14 cellular contexts compared by ENCODE assay signal in the genomic region with DNA sequence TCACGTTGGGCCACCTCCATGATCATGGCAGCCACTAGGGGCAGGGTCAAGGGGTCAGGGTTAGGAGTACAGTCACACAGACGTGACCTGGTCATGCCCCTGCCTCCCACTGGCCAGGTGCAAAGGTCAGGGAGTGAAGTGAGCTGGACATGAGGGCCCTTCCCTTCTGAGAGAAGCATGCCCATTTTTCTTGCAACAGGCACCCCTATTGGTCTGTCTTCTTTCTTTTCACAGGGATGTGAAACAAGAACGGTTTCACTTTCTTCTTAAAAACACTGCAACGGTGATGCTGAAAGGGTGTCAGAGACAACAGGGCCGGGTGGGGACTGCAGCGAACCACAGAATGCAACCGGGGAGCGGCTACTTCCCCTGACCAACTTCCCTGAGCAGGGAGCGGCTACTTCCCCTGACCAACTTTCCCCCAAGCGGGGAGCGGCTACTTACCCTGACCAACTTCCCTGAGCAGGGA. TPM values are rescaled to one million over a fixed set of nuclear protein-coding genes. Genes with fewer than 3 reads are reported as not detected.
DNase-seq lines count a peak whose midpoint lies in the region; ATAC-seq, FAIRE-seq and TF ChIP-seq lines count a peak whose summit lies in the region.
"Had no signal": no experiment of that assay in that cellular context is flagged by ENCODE, and none has a peak within 500 bp of the region (broad histone marks: within the 10 kb centered on the region; RNA-seq: fewer than 3 reads in every experiment).

No MANE protein-coding gene starts in this region.

- in situ Hi-C loops in K562 (cut with MboI) (no loop called here), HepG2 (cut with HindIII; ENCODE audit: extremely low pct_ligation_motif_present, low pct_unique_long_range_greater_than_20kb) (loop anchor here (10.0 kb wide), 1 partner anchor 61 kb away; no protein-coding TSS in a partner anchor)

- H3K9me3 ChIP-seq in K562 (replicated peaks; ENCODE audit: control insufficient read depth, insufficient read depth, low read depth, low read length) (no peaks in the 10 kb centered on the region), HepG2 (ENCODE audit: low read length) (no peaks in the 10 kb centered on the region), stomach smooth muscle (ENCODE audit: control insufficient read depth in 2 of 2, low read length in 2 of 2) (no peaks in the 10 kb centered on the region)
- H3K9me3 ChIP-seq: SJSA1 had no signal

- DNase-seq in GM19239 (ENCODE audit: insufficient read length, low spot score): no peak
- peak in 1 of 4 experiments; percentile 11 for DNase-seq in K562 (ENCODE audit: extremely low read depth in 1 of 4, low spot score in 3 of 4)
- DNase-seq in HepG2 (ENCODE audit: low spot score): peak; percentile 53
- no peak for DNase-seq in GM12892 (ENCODE audit: insufficient read length)
- DNase-seq: activated B cell treated with CpG ODN at 0.5 μM for 24 hours; activated T-cell treated with anti-CD3 and anti-CD28 coated beads, Interleukin-2, amount 50 U/mL, for 48 hours; C1 segment of cervical spinal cord; NCI-H526 had no signal

- H3K4me1 ChIP-seq in K562 (replicated peaks in 1 of 2; ENCODE audit: control insufficient read depth in 2 of 2, insufficient read depth in 2 of 2, low read length in 2 of 2): no peaks in the 10 kb centered on the region; a peak in 2 of 5 replicates
- H3K4me1 ChIP-seq in HepG2 (ENCODE audit: insufficient read depth, low read length): peaks cover 24% of the 10 kb centered on the region
- H3K4me1 ChIP-seq in stomach smooth muscle (ENCODE audit: control insufficient read depth, insufficient read depth, low read length): peaks cover 3% of the 10 kb centered on the region
- H3K4me1 ChIP-seq: SJSA1 had no signal

- FAIRE-seq in GM19239 (lab: Jason Lieb, UNC) (peak; percentile 21), K562 (lab: Jason Lieb, UNC) (no peak), HepG2 (lab: Jason Lieb, UNC) (peak; percentile 23), GM12892 (lab: Jason Lieb, UNC) (no peak)

- WGBS in K562 (ENCODE audit: insufficient coverage, low coverage, missing lambda C conversion rate): 23% methylated on average over 6 of the region's 11 CpGs
- WGBS in HepG2 (ENCODE audit: low lambda C conversion rate): 78% methylated on average over 8 of the region's 11 CpGs

- H3K27me3 ChIP-seq in K562 (ENCODE audit: control insufficient read depth in 2 of 2, insufficient read depth in 2 of 2, low read length in 2 of 2) (peaks cover 6 to 36% of the 10 kb centered on the region in 2 experiments; a peak in 4 of 5 replicates), HepG2 (ENCODE audit: control insufficient read depth in 1 of 2, insufficient read depth in 2 of 2, low read length in 2 of 2) (no peaks in the 10 kb centered on the region), stomach smooth muscle (ENCODE audit: control insufficient read depth in 1 of 2, insufficient read depth in 2 of 2, low read length in 2 of 2) (no peaks in the 10 kb centered on the region)
- H3K27me3 ChIP-seq: SJSA1 had no signal

- H3K9me1 ChIP-seq in K562 (ENCODE audit: control insufficient read depth, insufficient read depth, low read length): no peaks in the 10 kb centered on the region

- no peak overlapping the region for H3K27ac ChIP-seq in K562 (ENCODE audit: extremely low read depth, low read depth, low read length)
- no peak overlapping the region for H3K27ac ChIP-seq in HepG2 (ENCODE audit: extremely low read length, insufficient read depth, low read length)
- H3K27ac ChIP-seq in stomach smooth muscle (ENCODE audit: low read length): peak overlapping the region; percentile 55
- H3K27ac ChIP-seq: epithelial cell of prostate, SJSA1 had no signal

- H3K79me2 ChIP-seq in K562 (ENCODE audit: control insufficient read depth, insufficient read depth, low read length) (no peaks in the 10 kb centered on the region), HepG2 (ENCODE audit: insufficient read depth, low read length) (no peaks in the 10 kb centered on the region)

- POLR2A ChIA-PET in K562 (lab: Yijun Ruan, JAX) (no interaction called here), HepG2 (lab: Yijun Ruan, JAX) (no interaction called here)

- no peak for TF ChIP-seq EP300 in K562 (IDR thresholded peaks at IDR 0.05; ENCODE audit: low read length)
- peak in 1 of 2 experiments; percentile 61; a peak in 2 of 4 replicates for TF ChIP-seq EP300 in HepG2 (IDR thresholded peaks at IDR 0.05; ENCODE audit: low read depth in 2 of 2, low read length in 2 of 2)
- TF ChIP-seq EP300 in HepG2 (CRISPR knock-in tag; IDR thresholded peaks at IDR 0.05; ENCODE audit: borderline replicate concordance): no peak

- H3K9ac ChIP-seq in K562 (ENCODE audit: insufficient read depth in 1 of 2, low read depth in 2 of 2, low read length in 2 of 2) (no peak overlapping the region), HepG2 (ENCODE audit: insufficient read depth, low read depth, low read length) (no peak overlapping the region), stomach smooth muscle (ENCODE audit: low read length in 2 of 2) (no peak overlapping the region)

- TF ChIP-seq POLR2A in K562 (conservative IDR thresholded peaks at IDR 0.05) (no peak), HepG2 (IDR thresholded peaks at IDR 0.05; ENCODE audit: insufficient read depth in 1 of 2, low read depth in 2 of 2, low read length in 2 of 2) (no peak), GM12892 (IDR thresholded peaks at IDR 0.05; ENCODE audit: low read depth, low read length) (no peak)

- ATAC-seq in K562: peak; percentile 27; the same call in 1 of the 3 replicates
- peak; percentile 77 for ATAC-seq in HepG2
- no peak for ATAC-seq in HG03457 (IDR thresholded peaks at IDR 0.05; ENCODE audit: unreplicated experiment)
- no peak for ATAC-seq in HG03135 (IDR thresholded peaks at IDR 0.05; ENCODE audit: unreplicated experiment)
- ATAC-seq in HG03521 (IDR thresholded peaks at IDR 0.05; ENCODE audit: unreplicated experiment): no peak

- H3K4me2 ChIP-seq in K562 (ENCODE audit: insufficient read depth, low read length) (no peak overlapping the region), HepG2 (ENCODE audit: low read depth, low read length) (no peak overlapping the region)

- TF ChIP-seq CTCF in K562 (IDR thresholded peaks at IDR 0.05 in 2 of 3, conservative IDR thresholded peaks at IDR 0.05 in 1 of 3; ENCODE audit: insufficient read depth in 2 of 3, low read depth in 1 of 3, low read length in 3 of 3): no peak
- peak; percentile 30; the same call in 1 of the 2 replicates for TF ChIP-seq CTCF in HepG2 (CRISPR knock-in tag; IDR thresholded peaks at IDR 0.05)

- CTCF ChIA-PET in K562 (lab: Yijun Ruan, JAX; ENCODE audit: low intra/inter-chr PET ratio): no interaction called here
- CTCF ChIA-PET in HepG2 (lab: Yijun Ruan, JAX; ENCODE audit: low intra/inter-chr PET ratio, low total read pairs): interaction anchor here (1.3 kb wide), 1 partner anchor 76 kb away, joined by 4 read pairs; no protein-coding TSS in a partner anchor

- H2AFZ ChIP-seq in K562 (ENCODE audit: low read depth, low read length): no peak overlapping the region
- no peak overlapping the region for H2AFZ ChIP-seq in HepG2 (ENCODE audit: low read length)

- TF ChIP-seq RAD21 in K562 (CRISPR knock-in tag; conservative IDR thresholded peaks at IDR 0.05 in 1 of 2, IDR thresholded peaks at IDR 0.05 in 1 of 2) (no peak), HepG2 (CRISPR knock-in tag; IDR thresholded peaks at IDR 0.05) (no peak)

- no peaks in the 10 kb centered on the region for H3K36me3 ChIP-seq in K562 (ENCODE audit: control insufficient read depth, insufficient read depth, low read length)
- no peaks in the 10 kb centered on the region; a peak in 1 of 5 replicates for H3K36me3 ChIP-seq in HepG2 (replicated peaks in 1 of 2; ENCODE audit: control insufficient read depth in 1 of 2, insufficient read depth in 2 of 2, low read length in 2 of 2)
- H3K36me3 ChIP-seq in stomach smooth muscle (ENCODE audit: control insufficient read depth in 2 of 2, insufficient read depth in 2 of 2, low read length in 2 of 2): no peaks in the 10 kb centered on the region
- H3K36me3 ChIP-seq: SJSA1 had no signal

- H4K20me1 ChIP-seq in K562 (replicated peaks; ENCODE audit: control insufficient read depth, insufficient read depth, low read length) (no peaks in the 10 kb centered on the region), HepG2 (ENCODE audit: insufficient read depth, low read length) (peaks cover 2% of the 10 kb centered on the region; the same call in 1 of the 2 replicates)

- intact Hi-C loops in K562 (cut with micrococcal nuclease) (no loop called here), HepG2 (cut with micrococcal nuclease; ENCODE audit: unreplicated experiment) (no loop called here)

- BruUV-seq in K562 (replicated peaks; lab: Mats Ljungman, UMichigan) (no TSS peak), HepG2 (replicated peaks; lab: Mats Ljungman, UMichigan) (no TSS peak)

- no peak overlapping the region for H3K4me3 ChIP-seq in K562
- no peak overlapping the region for H3K4me3 ChIP-seq in HepG2 (replicated peaks in 1 of 3; ENCODE audit: insufficient read depth in 1 of 3, low read depth in 2 of 3, low read length in 3 of 3)
- peak overlapping the region in 1 of 2 donors; percentile 15 for H3K4me3 ChIP-seq in stomach smooth muscle (ENCODE audit: low read length in 2 of 2)
- H3K4me3 ChIP-seq: SJSA1 had no signal

RNA-seq across cellular contexts. Expression of gene DOC2B, which starts 52.1 kb away (rescaled TPM):
- total RNA-seq in K562 (2011; cell fraction: chromatin; rRNA removed; ENCODE audit: low replicate concordance): not detected in 2 replicates
- total RNA-seq in K562 (2011; cell fraction: nucleolus; rRNA removed): not detected in 2 replicates
- total RNA-seq in K562 (2011; cell fraction: nucleoplasm; rRNA removed): not detected in 2 replicates
- total RNA-seq in K562 (2014; rRNA removed): not detected in 2 replicates
- total RNA-seq in K562 (2014; rRNA removed; fragmentation: Illumina TruSeq; extraction: Trizol): not detected in 2 replicates
- total RNA-seq in K562 (2015; rRNA removed; fragmentation: Illumina TruSeq; extraction: Trizol): not detected in 2 replicates
- 0.02 TPM in 1 of 2 replicates, not detected in the other for total RNA-seq in K562 (2021)
- polyA plus RNA-seq in K562 (2011; rRNA removed): not detected in 2 replicates
- polyA plus RNA-seq in K562 (2011; cell fraction: cytosol; rRNA removed): 0.01 TPM in 1 of 2 replicates, not detected in the other
- not detected in 2 replicates for polyA plus RNA-seq in K562 (2011; cell fraction: nucleus; rRNA removed)
- polyA plus RNA-seq in K562 (2012): 0.01 TPM in 1 of 2 replicates, not detected in the other
- not detected in 2 replicates for polyA plus RNA-seq in K562 (2014; fragmentation: Illumina TruSeq; extraction: Trizol)
- polyA plus RNA-seq in K562 (2014; fragmentation: Nextera tagmentation; extraction: Ambion mirVana): not detected
- not detected in 2 replicates for polyA plus RNA-seq in K562 (2014; rRNA removed)
- polyA minus RNA-seq in K562 (2011; rRNA and poly(A)+ RNA removed): not detected in 2 replicates
- not detected in 2 replicates for polyA minus RNA-seq in K562 (2011; cell fraction: cytosol; rRNA and poly(A)+ RNA removed)
- polyA minus RNA-seq in K562 (2011; cell fraction: nucleus; rRNA and poly(A)+ RNA removed): not detected in 2 replicates
- 0.22 TPM in 1 of 2 replicates, not detected in the other for total RNA-seq in HepG2 (2016; rRNA removed; fragmentation: Illumina TruSeq; extraction: Trizol)
- 0.09 and 0.30 TPM in 2 replicates for total RNA-seq in HepG2 (2016; cell fraction: cytosol; rRNA removed; fragmentation: Illumina TruSeq; extraction: Trizol; ENCODE audit: low read depth)
- total RNA-seq in HepG2 (2016; cell fraction: insoluble cytoplasmic fraction; rRNA removed; fragmentation: Illumina TruSeq; extraction: Trizol): 0.04 TPM in 1 of 2 replicates, not detected in the other
- total RNA-seq in HepG2 (2016; cell fraction: membrane; rRNA removed; fragmentation: Illumina TruSeq; extraction: Trizol): 0.06 and 0.38 TPM in 2 replicates
- 0.06 TPM in 1 of 2 replicates, not detected in the other for total RNA-seq in HepG2 (2016; cell fraction: nucleus; rRNA removed; fragmentation: Illumina TruSeq; extraction: Trizol)
- polyA plus RNA-seq in HepG2 (2011; rRNA removed): 0.09 and 0.77 TPM in 2 replicates
- polyA plus RNA-seq in HepG2 (2011; cell fraction: cytosol; rRNA removed): 0.21 and 0.25 TPM in 2 replicates
- polyA plus RNA-seq in HepG2 (2011; cell fraction: nucleus; rRNA removed): 0.31 and 0.33 TPM in 2 replicates
- 0.05 and 0.23 TPM in 2 replicates for polyA plus RNA-seq in HepG2 (2012)
- polyA plus RNA-seq in HepG2 (2016; cell fraction: cytosol; fragmentation: Illumina TruSeq; extraction: Trizol; ENCODE audit: low read depth): 0.08 and 0.34 TPM in 2 replicates
- not detected in 2 replicates for polyA plus RNA-seq in HepG2 (2016; cell fraction: insoluble cytoplasmic fraction; fragmentation: Illumina TruSeq; extraction: Trizol; ENCODE audit: low read depth)
- polyA plus RNA-seq in HepG2 (2016; cell fraction: membrane; fragmentation: Illumina TruSeq; extraction: Trizol; ENCODE audit: low read depth): 0.33 TPM in 1 of 2 replicates, not detected in the other
- 0.22 and 0.36 TPM in 2 replicates for polyA plus RNA-seq in HepG2 (2016; cell fraction: nucleus; fragmentation: Illumina TruSeq; extraction: Trizol; ENCODE audit: insufficient read depth, low read depth)
- polyA minus RNA-seq in HepG2 (2011; rRNA and poly(A)+ RNA removed; ENCODE audit: low replicate concordance): 0.08 TPM in 1 of 2 replicates, not detected in the other
- polyA minus RNA-seq in HepG2 (2011; cell fraction: cytosol; rRNA and poly(A)+ RNA removed): 0.40 TPM in 1 of 2 replicates, not detected in the other
- polyA minus RNA-seq in HepG2 (2011; cell fraction: nucleus; rRNA and poly(A)+ RNA removed): 0.13 TPM in 1 of 2 replicates, not detected in the other
- polyA plus RNA-seq in GM12892 (2012; ENCODE audit: missing spikeins): not detected
- total RNA-seq: activated B cell treated with CpG ODN at 0.5 μM for 24 hours, SJSA1 had no signal

Comparison
In these comparisons a context has a peak if more than half of its experiments do, and no peak if none do; other contexts are left out.
1. ATAC-seq: peak in K562 (single experiment) and HepG2 (single experiment); none in HG03457 (single experiment), HG03135 (single experiment) and HG03521 (single experiment).